In genomic region chr5:81971694-81972495, GRCh38 we compare ENCODE assay signal across 8 cellular contexts. TPM values are rescaled to one million over a fixed set of nuclear protein-coding genes. Genes with fewer than 3 reads are reported as not detected.
A peak's percentile ranks its signal among the peaks of the same experiment; 100 is the strongest.
DNase-seq lines count a peak whose midpoint lies in the region; ATAC-seq and TF ChIP-seq lines count a peak whose summit lies in the region.

Gene ATG10, plus strand, starts transcription at chr5:81972023. Its CDS starts 15,548 bp downstream, at chr5:81987571.

- no peaks in the 10 kb centered on the region for H3K9me3 ChIP-seq in left ventricle myocardium inferior (replicated peaks)
- no peaks in the 10 kb centered on the region for H3K9me3 ChIP-seq in prostate gland

- peak; percentile 94 for TF ChIP-seq POLR2A in prostate gland (IDR thresholded peaks at IDR 0.05)

- ATAC-seq in HG02870 (IDR thresholded peaks at IDR 0.05; ENCODE audit: unreplicated experiment) (peak; percentile 94), T-cell (replicated peaks in 1 of 4) (peak; percentile 90 to 92 (median 92))

- TF ChIP-seq CTCF in GM13977 (IDR thresholded peaks at IDR 0.05; ENCODE audit: extremely low read depth, insufficient read depth, missing control alignments) = no peak
- no peak for TF ChIP-seq CTCF in left ventricle myocardium inferior (IDR thresholded peaks at IDR 0.05; ENCODE audit: borderline replicate concordance)
- TF ChIP-seq CTCF in prostate gland (IDR thresholded peaks at IDR 0.05) = no peak

- peak; percentile 97 for DNase-seq in GM13977 (ENCODE audit: low spot score)
- peak; percentile 95 for DNase-seq in NCI-H146 (lab: John Stamatoyannopoulos, UW)
- DNase-seq in T-cell = peak; percentile 62 to 86 (median 79)
- peak; percentile 84 for DNase-seq in amniotic stem cell (lab: John Stamatoyannopoulos, UW)
- DNase-seq in left ventricle myocardium inferior = peak; percentile 92
- peak; percentile 87 for DNase-seq in prostate gland (ENCODE audit: low spot score)

- H3K4me1 Mint-ChIP-seq in T-cell = peaks cover 22 to 26% (median 26%) of the 10 kb centered on the region in 3 donors

- peaks cover 3% of the 10 kb centered on the region for H3K36me3 Mint-ChIP-seq in T-cell

- no peaks in the 10 kb centered on the region for H3K27me3 ChIP-seq in left ventricle myocardium inferior (ENCODE audit: low read depth)
- no peaks in the 10 kb centered on the region for H3K27me3 ChIP-seq in prostate gland (replicated peaks; ENCODE audit: insufficient read depth)

- H3K4me3 Mint-ChIP-seq in T-cell = peak within 1 kb of the TSS; percentile 94 to 97 (median 95)

- peak within 1 kb of the TSS; percentile 80 for H3K4me3 ChIP-seq in left ventricle myocardium inferior
- H3K4me3 ChIP-seq in prostate gland = peak within 1 kb of the TSS; percentile 68 to 79
- H3K4me3 ChIP-seq in urinary bladder (ENCODE audit: low read depth, low read length) = peak within 1 kb of the TSS; percentile 55

- intact Hi-C loops in left ventricle myocardium inferior (cut with micrococcal nuclease) = loop anchor here (5.0 to 10.0 kb wide), 2 partner anchors 117 to 220 kb away; partner anchors contain the start of gene SSBP2
- intact Hi-C loops in prostate gland (cut with DNase I) = loop anchor here (2.0 to 5.0 kb wide), 5 partner anchors 119 to 545 kb away; partner anchors contain the start of gene SSBP2

- CTCF ChIA-PET in T-cell (lab: Charles Lee) = interaction anchor here in 1 of 2 donors (1.6 kb wide), 1 partner anchor 194 kb away, joined by 6 read pairs; no protein-coding TSS in a partner anchor

- no peaks in the 10 kb centered on the region for H3K27me3 Mint-ChIP-seq in T-cell

- H3K27ac Mint-ChIP-seq in T-cell = peak within 1 kb of the TSS; percentile 98 to 99

- H3K9me3 Mint-ChIP-seq in T-cell = no peaks in the 10 kb centered on the region

- H3K27ac ChIP-seq in left ventricle myocardium inferior (replicated peaks) = peak within 1 kb of the TSS; percentile 97
- H3K27ac ChIP-seq in prostate gland = peak within 1 kb of the TSS; percentile 98
- peak within 1 kb of the TSS; percentile 95 for H3K27ac ChIP-seq in urinary bladder (ENCODE audit: low read depth)

- under 1% methylated on average over 64 of the region's 79 CpGs for WGBS in prostate gland
- WGBS in urinary bladder = under 1% methylated on average over 79 of the region's 79 CpGs

- H3K36me3 ChIP-seq in left ventricle myocardium inferior (peaks cover 5% of the 10 kb centered on the region), prostate gland (no peaks in the 10 kb centered on the region), urinary bladder (ENCODE audit: insufficient read depth) (peaks cover 3% of the 10 kb centered on the region)

- peaks cover 14% of the 10 kb centered on the region for H3K4me1 ChIP-seq in left ventricle myocardium inferior
- no peaks in the 10 kb centered on the region for H3K4me1 ChIP-seq in prostate gland (replicated peaks)
- H3K4me1 ChIP-seq in urinary bladder (ENCODE audit: insufficient read depth) = no peaks in the 10 kb centered on the region

- POLR2A ChIA-PET in T-cell (lab: Charles Lee) = interaction anchor here in 1 of 2 donors (0.6 kb wide), 1 partner anchor 1317 kb away, joined by 3 read pairs; no protein-coding TSS in a partner anchor

- in situ Hi-C loops in GM13977 (cut with MboI; ENCODE audit: low pct_unique_long_range_greater_than_20kb, low sequenced_read_pairs, unreplicated experiment) = no loop called here

RNA-seq across cellular contexts. Expression of gene ATG10, which starts in this region (rescaled TPM):
- total RNA-seq in T-cell (1 to 10 TPM; 3.9 to 7.8 (median 6.6) TPM), left ventricle myocardium inferior (6.0 TPM), prostate gland (10 to 100 TPM in 1 of 2 donors, 1 to 10 TPM in 1; 3.2 to 16.7 TPM), urinary bladder (14.5 TPM)
- 6.1 TPM for polyA plus RNA-seq in urinary bladder

Comparison
In these comparisons a context has a peak if more than half of its experiments do, and no peak if none do; other contexts are left out.
1. Peak in every context shown above with its lines: DNase-seq, ATAC-seq, H3K4me3 ChIP-seq and H3K27ac ChIP-seq.